ENCODE assay signal across 1 cellular context in the genomic region with DNA sequence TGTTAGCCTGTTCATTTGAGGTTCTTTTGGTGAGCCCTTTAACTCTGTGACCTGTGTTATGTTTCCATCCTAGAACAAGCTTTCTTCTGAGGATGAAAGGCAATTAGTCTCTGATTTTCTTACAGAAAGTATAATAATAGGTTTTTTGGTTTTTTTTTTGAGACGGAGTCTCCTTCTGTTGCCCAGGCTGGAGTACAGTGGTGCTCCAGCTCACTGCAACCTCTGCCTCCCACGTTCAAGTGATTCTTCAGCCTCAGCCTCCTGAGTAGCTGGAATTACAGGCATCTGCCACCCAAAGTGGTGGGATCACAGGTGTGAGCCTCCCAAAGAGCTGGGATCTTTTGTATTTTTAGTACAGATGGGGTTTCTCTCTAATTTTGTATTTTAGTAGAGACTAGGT.
TF ChIP-seq lines count a peak whose summit lies in the region.

No MANE protein-coding gene starts in this region.

TF ChIP-seq in A549, 52 proteins besides CTCF, POLR2A, EP300 and RAD21:
- TF ChIP-seq, protein P1, sequence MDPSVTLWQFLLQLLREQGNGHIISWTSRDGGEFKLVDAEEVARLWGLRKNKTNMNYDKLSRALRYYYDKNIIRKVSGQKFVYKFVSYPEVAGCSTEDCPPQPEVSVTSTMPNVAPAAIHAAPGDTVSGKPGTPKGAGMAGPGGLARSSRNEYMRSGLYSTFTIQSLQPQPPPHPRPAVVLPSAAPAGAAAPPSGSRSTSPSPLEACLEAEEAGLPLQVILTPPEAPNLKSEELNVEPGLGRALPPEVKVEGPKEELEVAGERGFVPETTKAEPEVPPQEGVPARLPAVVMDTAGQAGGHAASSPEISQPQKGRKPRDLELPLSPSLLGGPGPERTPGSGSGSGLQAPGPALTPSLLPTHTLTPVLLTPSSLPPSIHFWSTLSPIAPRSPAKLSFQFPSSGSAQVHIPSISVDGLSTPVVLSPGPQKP (IDR thresholded peaks at IDR 0.05; ENCODE audit: low read depth, low read length), result no peak
- TF ChIP-seq EHMT2 (IDR thresholded peaks at IDR 0.05; ENCODE audit: low read depth) (no peak), ESRRA (IDR thresholded peaks at IDR 0.05; ENCODE audit: borderline replicate concordance, low read length) (no peak), FOSL2 (IDR thresholded peaks at IDR 0.05) (no peak), FOSL2 (CRISPR knock-in tag; IDR thresholded peaks at IDR 0.05) (no peak), KDM1A (IDR thresholded peaks at IDR 0.05; ENCODE audit: low read depth) (no peak), RARB (CRISPR knock-in tag; IDR thresholded peaks at IDR 0.05) (no peak), FOSB (CRISPR knock-in tag; IDR thresholded peaks at IDR 0.05) (no peak), FOXS1 (CRISPR knock-in tag; IDR thresholded peaks at IDR 0.05) (no peak), HEYL (CRISPR knock-in tag; IDR thresholded peaks at IDR 0.05) (no peak), ZNF302 (CRISPR knock-in tag; IDR thresholded peaks at IDR 0.05) (no peak), BHLHE40 (IDR thresholded peaks at IDR 0.05; ENCODE audit: low read depth, low read length) (no peak), ZC3H11A (IDR thresholded peaks at IDR 0.05) (no peak), MYC (IDR thresholded peaks at IDR 0.05; ENCODE audit: borderline replicate concordance, low read length) (no peak)
